In genomic region chr4:97747945-97748344, GRCh38 we compare ENCODE assay signal across 31 cellular contexts.
"Had no signal": no experiment of that assay in that cellular context is flagged by ENCODE, and none has a peak within 500 bp of the region (broad histone marks: within the 10 kb centered on the region; RNA-seq: fewer than 3 reads in every experiment).

No MANE protein-coding gene starts in this region.

- ATAC-seq: activated CD8-positive, alpha-beta T cell treated with anti-CD3 and anti-CD28 coated beads for 36 hours; activated naive CD4-positive, alpha-beta T cell treated with anti-CD3 and anti-CD28 coated beads, Interleukin-2, amount 50 U/mL, for 72 hours; activated T-cell treated with anti-CD3 and anti-CD28 coated beads, Interleukin-2, amount 50 U/mL, for 4 hours; activated T-cell treated with anti-CD3 and anti-CD28 coated beads, Interleukin-2, amount 50 U/mL, for 72 hours; activated T-helper 17 cell treated with anti-CD3 and anti-CD28 coated beads, Interleukin-2, amount 50 U/mL, for 72 hours had no signal

- H3K27ac ChIP-seq: adrenal gland, cardiac muscle cell, colonic mucosa, VCaP had no signal

- H3K4me1 ChIP-seq: adrenal gland, colonic mucosa had no signal

- H3K36me3 ChIP-seq: adrenal gland, cardiac muscle cell, colonic mucosa had no signal

- H3K4me3 ChIP-seq: adrenal gland, cardiac muscle cell, colonic mucosa had no signal

- H3K27me3 ChIP-seq: adrenal gland, cardiac muscle cell, colonic mucosa had no signal

- H3K9me3 ChIP-seq: adrenal gland, colonic mucosa had no signal

- DNase-seq: activated B cell treated with CpG ODN at 0.5 μM for 24 hours; activated CD4-positive, alpha-beta memory T cell treated with anti-CD3 and anti-CD28 coated beads for 36 hours; activated CD4-positive, alpha-beta T cell treated with anti-CD3 and anti-CD28 coated beads for 4 hours; activated CD4-positive, alpha-beta T cell treated with anti-CD3 and anti-CD28 coated beads, Interleukin-2, amount 10 ng/mL, durations not matched to agents 24 days and 14 days; activated CD4-positive, alpha-beta T cell treated with anti-CD3 and anti-CD28 coated beads, Interleukin-2, amount 50 U/mL, for 1 hour; activated CD4-positive, alpha-beta T cell treated with anti-CD3 and anti-CD28 coated beads, Interleukin-2, amount 50 U/mL, for 4 hours; activated CD4-positive, CD25-positive, alpha-beta regulatory T cell treated with anti-CD3 and anti-CD28 coated beads, Interleukin-2, amount 50 U/mL, for 72 hours; activated CD8-positive, alpha-beta memory T cell treated with anti-CD3 and anti-CD28 coated beads, Interleukin-2, amount 50 U/mL, for 4 hours; activated CD8-positive, alpha-beta T cell treated with anti-CD3 and anti-CD28 coated beads for 36 hours; activated effector memory CD4-positive, alpha-beta T cell treated with anti-CD3 and anti-CD28 coated beads, Interleukin-2, amount 50 U/mL, for 16 hours; activated gamma-delta T cell treated with Interleukin-2 at 50 U/mL for 16 hours; activated naive CD4-positive, alpha-beta T cell; activated naive CD4-positive, alpha-beta T cell treated with anti-CD3 and anti-CD28 coated beads for 36 hours; activated naive CD4-positive, alpha-beta T cell treated with anti-CD3 and anti-CD28 coated beads, Interleukin-2, amount 50 U/mL, for 16 hours; activated naive CD8-positive, alpha-beta T cell treated with anti-CD3 and anti-CD28 coated beads for 36 hours; activated T-cell treated with anti-CD3 and anti-CD28 coated beads for 4 hours; activated T-cell treated with anti-CD3 and anti-CD28 coated beads, Interleukin-2, amount 50 U/mL, for 1 hour; activated T-cell treated with anti-CD3 and anti-CD28 coated beads, Interleukin-2, amount 50 U/mL, for 4 hours; activated T-cell treated with anti-CD3 and anti-CD28 coated beads, Interleukin-2, amount 50 U/mL, for 72 hours; adrenal gland; amniotic stem cell; aorta; caudate nucleus; cerebellar nuclear complex; colonic mucosa; T-helper 2 cell; T-helper 9 cell had no signal
